ENCODE assay signal across 21 cellular contexts in genomic region chr21:44539991-44540666, GRCh38. TPM values are rescaled to one million over a fixed set of nuclear protein-coding genes. Genes with fewer than 3 reads are reported as not detected.
"Had no signal": no experiment of that assay in that cellular context is flagged by ENCODE, and none has a peak within 500 bp of the region (broad histone marks: within the 10 kb centered on the region; RNA-seq: fewer than 3 reads in every experiment).

A gene with protein sequence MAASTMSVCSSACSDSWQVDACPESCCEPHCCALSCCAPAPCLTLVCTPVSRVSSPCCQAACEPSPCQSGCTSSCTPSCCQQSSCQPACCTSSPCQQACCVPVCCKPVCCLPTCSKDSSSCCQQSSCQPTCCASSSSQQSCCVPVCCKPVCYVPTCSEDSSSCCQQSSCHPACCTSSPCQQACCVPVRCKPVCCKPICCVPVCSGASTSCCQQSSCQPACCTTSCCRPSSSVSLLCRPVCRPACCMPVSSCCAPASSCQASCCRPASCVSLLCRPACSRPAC (minus strand): TSS chr21:44540195. CDS start chr21:44540150, 45 bp downstream.

- H3K9me3 ChIP-seq: colonic mucosa, pancreas had no signal

- H3K4me1 ChIP-seq: colonic mucosa, pancreas, transverse colon had no signal

- H3K27me3 ChIP-seq: colonic mucosa, pancreas had no signal

- H3K36me3 ChIP-seq: colonic mucosa, pancreas, transverse colon had no signal

- H3K4me3 ChIP-seq: colonic mucosa, mucosa of descending colon, pancreas, transverse colon had no signal

- FAIRE-seq: pancreas, small intestine had no signal

- ATAC-seq: left cardiac atrium; mucosa of descending colon; naive thymus-derived CD8-positive, alpha-beta T cell; pancreas; stimulated activated naive B cell treated with anti-CD40 and anti-IgM and Interleukin-4, amounts not matched to agents 10 μg/mL and 1 μg/mL and 100 μg/mL, for 72 hours; T-helper 17 cell had no signal

- H3K27ac ChIP-seq: colonic mucosa, pancreas, transverse colon had no signal

- DNase-seq: activated CD4-positive, alpha-beta T cell treated with anti-CD3 and anti-CD28 coated beads, Interleukin-2, amount 10 ng/mL, durations not matched to agents 7 days and 5 days; activated CD4-positive, CD25-positive, alpha-beta regulatory T cell; activated naive CD4-positive, alpha-beta T cell treated with anti-CD3 and anti-CD28 coated beads, Interleukin-2, amount 10 ng/mL, durations not matched to agents 7 days and 5 days; caudate nucleus; colonic mucosa; effector memory CD4-positive, alpha-beta T cell; left cardiac atrium; mammary epithelial cell; mucosa of descending colon; pancreas; retina; SIG-M5; small intestine; stimulated activated naive B cell treated with anti-CD40 and anti-IgM and Interleukin-4, amounts not matched to agents 10 μg/mL and 1 μg/mL and 100 μg/mL, for 72 hours; substantia nigra; T-helper 17 cell; transverse colon had no signal

RNA-seq across cellular contexts. Expression of the gene that starts here (rescaled TPM):
- total RNA-seq: activated CD4-positive, alpha-beta T cell treated with anti-CD3 and anti-CD28 coated beads, Interleukin-2, amount 10 ng/mL, durations not matched to agents 7 days and 5 days; activated T-helper 1 cell treated with anti-CD3 and anti-CD28 coated beads, Interleukin-12 subunit alpha, Interleukin-12 subunit beta, Interleukin-2, Interleukin-4 antibody, amounts not matched to agents 30 ng/mL and 10 ng/mL and 1 ng/mL, durations not matched to agents 14 hours and 24 hours and 36 hours; colonic mucosa; epithelial cell of proximal tubule; left cardiac atrium; mammary epithelial cell; mucosa of descending colon; naive thymus-derived CD8-positive, alpha-beta T cell; pancreas; T-helper 17 cell; transverse colon had no signal
- polyA plus RNA-seq: adipose tissue; mammary epithelial cell; naive thymus-derived CD8-positive, alpha-beta T cell; pancreas; small intestine had no signal
